In genomic region chr7:9846902-9847301, GRCh38 we compare ENCODE assay signal across 24 cellular contexts.
DNase-seq lines count a peak whose midpoint lies in the region; ATAC-seq, FAIRE-seq and TF ChIP-seq lines count a peak whose summit lies in the region.
"Had no signal": no experiment of that assay in that cellular context is flagged by ENCODE, and none has a peak within 500 bp of the region (broad histone marks: within the 10 kb centered on the region; RNA-seq: fewer than 3 reads in every experiment).

No MANE protein-coding gene starts in this region.

- no peak overlapping the region for H3K4me3 ChIP-seq in HepG2 (replicated peaks in 1 of 3; ENCODE audit: insufficient read depth in 1 of 3, low read depth in 2 of 3, low read length in 3 of 3)
- H3K4me3 ChIP-seq in right lobe of liver: no peak overlapping the region
- no peak overlapping the region for H3K4me3 ChIP-seq in IMR-90 (ENCODE audit: insufficient read depth, low read depth, low read length)
- H3K4me3 ChIP-seq in K562: no peak overlapping the region
- H3K4me3 ChIP-seq in dorsolateral prefrontal cortex: no peak overlapping the region
- H3K4me3 ChIP-seq in brain microvascular endothelial cell (ENCODE audit: low read depth, low read length): no peak overlapping the region
- H3K4me3 ChIP-seq: BLaER1 treated with 17β-estradiol and CSF1 and Interleukin-3, amounts not matched to agents 10 nM and 100 nM; GM12878 had no signal

- no peaks in the 10 kb centered on the region for H3K9me3 Mint-ChIP-seq in stimulated activated naive CD8-positive, alpha-beta T cell treated with anti-CD3 and anti-CD28 coated beads, Interleukin-15, amount 100 ng/mL, for 72 hours
- H3K9me3 Mint-ChIP-seq: CD8-positive, alpha-beta T cell had no signal

- no peak overlapping the region for H3K23ac ChIP-seq in IMR-90 (ENCODE audit: low read depth, low read length)

- no peak for TF ChIP-seq EP300 in HepG2 (IDR thresholded peaks at IDR 0.05; ENCODE audit: low read depth in 2 of 2, low read length in 2 of 2)
- no peak for TF ChIP-seq EP300 in HepG2 (CRISPR knock-in tag; IDR thresholded peaks at IDR 0.05; ENCODE audit: borderline replicate concordance)
- TF ChIP-seq EP300 in K562 (IDR thresholded peaks at IDR 0.05; ENCODE audit: low read length): no peak

- H4K91ac ChIP-seq in IMR-90 (ENCODE audit: insufficient read depth, low read depth, low read length): no peak overlapping the region

- no peaks in the 10 kb centered on the region for H3K79me2 ChIP-seq in HepG2 (ENCODE audit: insufficient read depth, low read length)
- H3K79me2 ChIP-seq in K562 (ENCODE audit: control insufficient read depth, insufficient read depth, low read length): no peaks in the 10 kb centered on the region

- H3K27me3 ChIP-seq in HepG2 (ENCODE audit: control insufficient read depth in 1 of 2, insufficient read depth in 2 of 2, low read length in 2 of 2): no peaks in the 10 kb centered on the region
- no peaks in the 10 kb centered on the region for H3K27me3 ChIP-seq in right lobe of liver
- no peaks in the 10 kb centered on the region for H3K27me3 ChIP-seq in IMR-90 (ENCODE audit: control insufficient read depth, insufficient read depth, low read length)
- H3K27me3 ChIP-seq in K562 (ENCODE audit: control insufficient read depth in 2 of 2, insufficient read depth in 2 of 2, low read length in 2 of 2): no peaks in the 10 kb centered on the region
- H3K27me3 ChIP-seq in dorsolateral prefrontal cortex: no peaks in the 10 kb centered on the region
- H3K27me3 ChIP-seq in brain microvascular endothelial cell (replicated peaks): no peaks in the 10 kb centered on the region
- H3K27me3 ChIP-seq: BLaER1 treated with 17β-estradiol and CSF1 and Interleukin-3, amounts not matched to agents 10 nM and 100 nM had no signal

- H2BK120ac ChIP-seq in IMR-90 (ENCODE audit: low read depth, low read length): no peak overlapping the region

- no peak overlapping the region for H3K27ac ChIP-seq in HepG2 (ENCODE audit: extremely low read length, insufficient read depth, low read length)
- no peak overlapping the region for H3K27ac ChIP-seq in right lobe of liver
- no peak overlapping the region for H3K27ac ChIP-seq in IMR-90 (ENCODE audit: insufficient read depth, low read length)
- no peak overlapping the region for H3K27ac ChIP-seq in K562 (ENCODE audit: extremely low read depth, low read depth, low read length)
- no peak overlapping the region for H3K27ac ChIP-seq in dorsolateral prefrontal cortex
- no peak overlapping the region for H3K27ac ChIP-seq in brain microvascular endothelial cell
- H3K27ac ChIP-seq: 22Rv1; BLaER1 treated with 17β-estradiol and CSF1 and Interleukin-3, amounts not matched to agents 10 nM and 100 nM; C4-2B had no signal

- no peak overlapping the region for H3K14ac ChIP-seq in IMR-90 (replicated peaks; ENCODE audit: low read depth, low read length)

- no peak overlapping the region for H3K56ac ChIP-seq in IMR-90 (ENCODE audit: extremely low read depth, insufficient read depth, low read length)

- H3K4ac ChIP-seq in IMR-90 (ENCODE audit: low read depth, low read length): no peak overlapping the region

- H3K9ac ChIP-seq in HepG2 (ENCODE audit: insufficient read depth, low read depth, low read length) (no peak overlapping the region), IMR-90 (ENCODE audit: low read depth, low read length) (no peak overlapping the region), K562 (ENCODE audit: insufficient read depth in 1 of 2, low read depth in 2 of 2, low read length in 2 of 2) (no peak overlapping the region)
- H3K9ac ChIP-seq: BLaER1 treated with 17β-estradiol and CSF1 and Interleukin-3, amounts not matched to agents 10 nM and 100 nM had no signal

- H3K9me3 ChIP-seq in HepG2 (ENCODE audit: low read length) (peaks cover 41% of the 10 kb centered on the region), right lobe of liver (no peaks in the 10 kb centered on the region), IMR-90 (ENCODE audit: control insufficient read depth, insufficient read depth, low read length) (peaks cover 10% of the 10 kb centered on the region), K562 (replicated peaks; ENCODE audit: control insufficient read depth, insufficient read depth, low read depth, low read length) (no peaks in the 10 kb centered on the region)
- H3K9me3 ChIP-seq: BLaER1 treated with 17β-estradiol and CSF1 and Interleukin-3, amounts not matched to agents 10 nM and 100 nM; Caco-2 had no signal

- in situ Hi-C loops in HepG2 (cut with HindIII; ENCODE audit: extremely low pct_ligation_motif_present, low pct_unique_long_range_greater_than_20kb): no loop called here
- in situ Hi-C loops in IMR-90 (cut with MboI; ENCODE audit: low sequenced_read_pairs): no loop called here
- in situ Hi-C loops in K562 (cut with MboI): no loop called here
- in situ Hi-C loops in brain microvascular endothelial cell (cut with HindIII; ENCODE audit: low pct_ligation_motif_present, low sequenced_read_pairs): no loop called here

- dilution Hi-C loops in IMR-90 (cut with HindIII; ENCODE audit: low sequenced_read_pairs, unreplicated experiment): no loop called here

- TF ChIP-seq CTCF in HepG2 (CRISPR knock-in tag; IDR thresholded peaks at IDR 0.05) (no peak), right lobe of liver (IDR thresholded peaks at IDR 0.05) (no peak), IMR-90 (conservative IDR thresholded peaks at IDR 0.05; ENCODE audit: low read depth, low read length) (no peak), K562 (IDR thresholded peaks at IDR 0.05 in 2 of 3, conservative IDR thresholded peaks at IDR 0.05 in 1 of 3; ENCODE audit: insufficient read depth in 2 of 3, low read depth in 1 of 3, low read length in 3 of 3) (no peak), dorsolateral prefrontal cortex (IDR thresholded peaks at IDR 0.05 in 54 of 56, conservative IDR thresholded peaks at IDR 0.05 in 2 of 56; ENCODE audit: low read depth in 1 of 56, partially characterized antibody in 56 of 56) (no peak), brain microvascular endothelial cell (IDR thresholded peaks at IDR 0.05; ENCODE audit: low read depth, low read length, missing control alignments) (no peak)

- no peak overlapping the region for H2BK5ac ChIP-seq in IMR-90 (ENCODE audit: low read depth, low read length, poor library complexity, severe bottlenecking)

- BruUV-seq in HepG2 (replicated peaks; lab: Mats Ljungman, UMichigan) (no TSS peak), IMR-90 (replicated peaks; lab: Mats Ljungman, UMichigan) (no TSS peak), K562 (replicated peaks; lab: Mats Ljungman, UMichigan) (no TSS peak)

- POLR2A ChIA-PET in HepG2 (lab: Yijun Ruan, JAX): no interaction called here
- POLR2A ChIA-PET in IMR-90 (lab: Charles Lee; ENCODE audit: unreplicated experiment): no interaction called here
- POLR2A ChIA-PET in K562 (lab: Yijun Ruan, JAX): no interaction called here

- H2AK5ac ChIP-seq in IMR-90 (ENCODE audit: low read depth, low read length): no peak overlapping the region

- intact Hi-C loops in HepG2 (cut with micrococcal nuclease; ENCODE audit: unreplicated experiment): no loop called here
- intact Hi-C loops in right lobe of liver (cut with DNase I): no loop called here
- intact Hi-C loops in IMR-90 (cut with micrococcal nuclease): no loop called here
- intact Hi-C loops in K562 (cut with micrococcal nuclease): no loop called here
- intact Hi-C loops in dorsolateral prefrontal cortex (cut with DNase I): no loop called here

- WGBS in HepG2 (ENCODE audit: low lambda C conversion rate): 17% methylated on average over 3 of the region's 3 CpGs
- 90% methylated on average over 3 of the region's 3 CpGs for WGBS in right lobe of liver (ENCODE audit: insufficient coverage, low coverage, low lambda C conversion rate, missing lambda C conversion rate)
- no CpG with 5 or more reads among the region's 3 CpGs for WGBS in IMR-90 (ENCODE audit: extremely low coverage in 2 of 2, insufficient read length in 1 of 2), 2 experiments
- WGBS in K562 (ENCODE audit: insufficient coverage, low coverage, missing lambda C conversion rate): 14% methylated on average over 3 of the region's 3 CpGs

- ATAC-seq in HepG2 (no peak), right lobe of liver (no peak), IMR-90 (ENCODE audit: low read depth) (no peak), K562 (no peak)
- ATAC-seq in stimulated activated naive CD8-positive, alpha-beta T cell treated with anti-CD3 and anti-CD28 coated beads, Interleukin-15, amount 100 ng/mL, for 72 hours: no peak
- ATAC-seq: CD8-positive, alpha-beta T cell; GM12878 had no signal

- CTCF ChIA-PET in HepG2 (lab: Yijun Ruan, JAX; ENCODE audit: low intra/inter-chr PET ratio, low total read pairs): no interaction called here
- CTCF ChIA-PET in IMR-90 (lab: Yijun Ruan, JAX): no interaction called here
- CTCF ChIA-PET in K562 (lab: Yijun Ruan, JAX; ENCODE audit: low intra/inter-chr PET ratio): no interaction called here

- H3K79me1 ChIP-seq in IMR-90 (ENCODE audit: low read depth in 1 of 2, low read length in 2 of 2): no peaks in the 10 kb centered on the region

- DNase-seq in HepG2 (ENCODE audit: low spot score) (no peak), right lobe of liver (no peak), IMR-90 (no peak), K562 (ENCODE audit: extremely low read depth in 1 of 4, low spot score in 3 of 4) (no peak), dorsolateral prefrontal cortex (no peak), brain microvascular endothelial cell (no peak)
- no peak for DNase-seq in stimulated activated naive CD8-positive, alpha-beta T cell treated with anti-CD3 and anti-CD28 coated beads, Interleukin-15, amount 100 ng/mL, for 72 hours
- DNase-seq: AML-193; Caco-2; Calu3; CD4-positive, alpha-beta T cell; CD8-positive, alpha-beta T cell; DMS79; DND-41; EL; GDM1 had no signal

- H2AFZ ChIP-seq in HepG2 (ENCODE audit: low read length): no peak overlapping the region
- no peak overlapping the region for H2AFZ ChIP-seq in IMR-90 (replicated peaks; ENCODE audit: low read length, poor library complexity)
- no peak overlapping the region for H2AFZ ChIP-seq in K562 (ENCODE audit: low read depth, low read length)

- no peak overlapping the region for H2BK15ac ChIP-seq in IMR-90 (ENCODE audit: low read depth, low read length)

- no peak overlapping the region for H2AK9ac ChIP-seq in IMR-90 (replicated peaks; ENCODE audit: low read depth, low read length, poor library complexity)

- no peak for TF ChIP-seq RAD21 in HepG2 (CRISPR knock-in tag; IDR thresholded peaks at IDR 0.05)
- no peak for TF ChIP-seq RAD21 in IMR-90 (IDR thresholded peaks at IDR 0.05; ENCODE audit: low read length)
- no peak for TF ChIP-seq RAD21 in K562 (CRISPR knock-in tag; conservative IDR thresholded peaks at IDR 0.05 in 1 of 2, IDR thresholded peaks at IDR 0.05 in 1 of 2)

- H3K4me2 ChIP-seq in HepG2 (ENCODE audit: low read depth, low read length) (no peak overlapping the region), IMR-90 (ENCODE audit: low read depth, low read length) (no peak overlapping the region), K562 (ENCODE audit: insufficient read depth, low read length) (no peak overlapping the region)

- H3K18ac ChIP-seq in IMR-90 (ENCODE audit: low read depth, low read length): no peak overlapping the region

- H4K8ac ChIP-seq in IMR-90 (ENCODE audit: low read depth in 2 of 2, low read length in 2 of 2): no peak overlapping the region

- H3K27me3 Mint-ChIP-seq in stimulated activated naive CD8-positive, alpha-beta T cell treated with anti-CD3 and anti-CD28 coated beads, Interleukin-15, amount 100 ng/mL, for 72 hours: no peaks in the 10 kb centered on the region
- H3K27me3 Mint-ChIP-seq: B cell; CD4-positive, alpha-beta T cell had no signal

- H2BK20ac ChIP-seq in IMR-90 (ENCODE audit: low read depth, low read length): no peak overlapping the region

- H3K36me3 ChIP-seq in HepG2 (replicated peaks in 1 of 2; ENCODE audit: control insufficient read depth in 1 of 2, insufficient read depth in 2 of 2, low read length in 2 of 2): no peaks in the 10 kb centered on the region
- no peaks in the 10 kb centered on the region for H3K36me3 ChIP-seq in right lobe of liver
- H3K36me3 ChIP-seq in IMR-90 (ENCODE audit: control insufficient read depth, insufficient read depth, low read length): no peaks in the 10 kb centered on the region
- H3K36me3 ChIP-seq in K562 (ENCODE audit: control insufficient read depth, insufficient read depth, low read length): no peaks in the 10 kb centered on the region
- no peaks in the 10 kb centered on the region for H3K36me3 ChIP-seq in brain microvascular endothelial cell (replicated peaks)
- H3K36me3 ChIP-seq: BLaER1 treated with 17β-estradiol and CSF1 and Interleukin-3, amounts not matched to agents 10 nM and 100 nM had no signal

- H4K20me1 ChIP-seq in HepG2 (ENCODE audit: insufficient read depth, low read length) (no peaks in the 10 kb centered on the region), IMR-90 (ENCODE audit: insufficient read depth, low read length) (no peaks in the 10 kb centered on the region), K562 (replicated peaks; ENCODE audit: control insufficient read depth, insufficient read depth, low read length) (no peaks in the 10 kb centered on the region)
- H4K20me1 ChIP-seq: BLaER1 treated with 17β-estradiol and CSF1 and Interleukin-3, amounts not matched to agents 10 nM and 100 nM had no signal

- no peak overlapping the region for H4K5ac ChIP-seq in IMR-90 (ENCODE audit: low read depth, low read length)

- H3K4me1 ChIP-seq in HepG2 (ENCODE audit: insufficient read depth, low read length) (no peaks in the 10 kb centered on the region), right lobe of liver (no peaks in the 10 kb centered on the region), IMR-90 (ENCODE audit: control insufficient read depth, insufficient read depth, low read length) (no peaks in the 10 kb centered on the region), K562 (replicated peaks in 1 of 2; ENCODE audit: control insufficient read depth in 2 of 2, insufficient read depth in 2 of 2, low read length in 2 of 2) (no peaks in the 10 kb centered on the region)
- H3K4me1 ChIP-seq: Caco-2 had no signal

- H3K9me1 ChIP-seq in IMR-90 (ENCODE audit: insufficient read depth, low read length): no peaks in the 10 kb centered on the region
- H3K9me1 ChIP-seq in K562 (ENCODE audit: control insufficient read depth, insufficient read depth, low read length): no peaks in the 10 kb centered on the region

- no peak for FAIRE-seq in HepG2 (lab: Jason Lieb, UNC)
- no peak for FAIRE-seq in K562 (lab: Jason Lieb, UNC)
- FAIRE-seq: D721Med, GM12878, GM12892, GM19239 had no signal

- H3K27ac Mint-ChIP-seq in stimulated activated naive CD8-positive, alpha-beta T cell treated with anti-CD3 and anti-CD28 coated beads, Interleukin-15, amount 100 ng/mL, for 72 hours: no peak overlapping the region
- H3K27ac Mint-ChIP-seq: B cell; CD4-positive, alpha-beta T cell; CD8-positive, alpha-beta T cell had no signal

- TF ChIP-seq POLR2A in HepG2 (IDR thresholded peaks at IDR 0.05; ENCODE audit: insufficient read depth in 1 of 2, low read depth in 2 of 2, low read length in 2 of 2) (no peak), right lobe of liver (IDR thresholded peaks at IDR 0.05) (no peak), IMR-90 (IDR thresholded peaks at IDR 0.05; ENCODE audit: low read depth, low read length) (no peak), K562 (conservative IDR thresholded peaks at IDR 0.05) (no peak)

- no peak overlapping the region for H3K4me3 Mint-ChIP-seq in stimulated activated naive CD8-positive, alpha-beta T cell treated with anti-CD3 and anti-CD28 coated beads, Interleukin-15, amount 100 ng/mL, for 72 hours
- H3K4me3 Mint-ChIP-seq: B cell; CD4-positive, alpha-beta T cell; CD8-positive, alpha-beta T cell had no signal

- H3K4me1 Mint-ChIP-seq in stimulated activated naive CD8-positive, alpha-beta T cell treated with anti-CD3 and anti-CD28 coated beads, Interleukin-15, amount 100 ng/mL, for 72 hours: no peaks in the 10 kb centered on the region
- H3K4me1 Mint-ChIP-seq: B cell had no signal

Comparison
In these comparisons a context has a peak if more than half of its experiments do, and no peak if none do; other contexts are left out.
1. Of the 241 proteins assayed by ChIP-seq in both HepG2 and K562: peak only in HepG2: none; only in K562: MAFG; in both: MAFF and MAFK; in neither: 238.